In the genomic region with DNA sequence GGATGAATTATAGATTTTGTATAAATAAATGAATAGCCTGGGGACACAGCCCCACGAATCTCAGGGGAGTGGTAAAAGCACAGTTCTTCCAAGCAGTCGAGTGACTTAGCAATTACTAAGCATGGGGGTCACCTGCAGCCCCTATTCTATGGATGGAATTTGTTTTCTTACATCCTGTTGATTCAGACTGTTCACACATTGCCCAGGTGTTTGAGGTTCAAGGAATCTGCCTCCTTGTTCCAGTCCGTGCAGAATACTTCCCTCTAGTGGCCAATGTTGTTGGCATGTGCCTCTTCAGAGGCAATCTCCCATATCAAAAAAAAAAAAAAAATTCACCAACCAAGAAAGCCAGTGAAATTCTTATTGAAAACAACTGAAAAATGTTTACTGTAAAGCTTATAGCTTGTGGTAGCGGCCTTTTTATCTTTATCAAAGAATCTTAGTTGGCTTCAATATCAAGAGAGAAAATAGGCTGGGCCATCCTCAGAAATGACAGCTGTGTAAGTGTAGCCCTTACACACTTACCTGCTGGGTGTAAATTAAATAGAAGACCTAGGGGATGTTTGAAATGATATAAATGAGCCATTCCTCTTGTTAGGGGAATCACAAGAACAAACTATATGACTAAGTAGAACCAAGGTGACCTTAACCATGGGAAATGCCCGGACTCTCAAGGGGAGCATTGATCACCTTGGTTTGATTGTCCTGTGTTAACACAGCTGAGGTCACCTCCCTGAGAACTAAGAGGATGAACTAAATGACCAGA, we compare ENCODE assay signal across 1 cellular context.
TF ChIP-seq lines count a peak whose summit lies in the region.

No MANE protein-coding gene starts in this region.

TF ChIP-seq in SK-N-SH, 30 proteins besides CTCF, POLR2A, EP300 and RAD21 (continued from another document):
- TF ChIP-seq, protein P1, sequence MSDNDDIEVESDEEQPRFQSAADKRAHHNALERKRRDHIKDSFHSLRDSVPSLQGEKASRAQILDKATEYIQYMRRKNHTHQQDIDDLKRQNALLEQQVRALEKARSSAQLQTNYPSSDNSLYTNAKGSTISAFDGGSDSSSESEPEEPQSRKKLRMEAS (IDR thresholded peaks at IDR 0.05; ENCODE audit: low read depth): 0 out of 2 replicates have a peak, but pooled peaks have one; percentile 29
- TF ChIP-seq POLR2AphosphoS5 (IDR thresholded peaks at IDR 0.05; ENCODE audit: low read depth, low read length): no peak
- no peak for TF ChIP-seq RXRA (IDR thresholded peaks at IDR 0.05; ENCODE audit: borderline replicate concordance, low read depth)
